Comparison of ENCODE assay signal across 18 cellular contexts in the genomic region with DNA sequence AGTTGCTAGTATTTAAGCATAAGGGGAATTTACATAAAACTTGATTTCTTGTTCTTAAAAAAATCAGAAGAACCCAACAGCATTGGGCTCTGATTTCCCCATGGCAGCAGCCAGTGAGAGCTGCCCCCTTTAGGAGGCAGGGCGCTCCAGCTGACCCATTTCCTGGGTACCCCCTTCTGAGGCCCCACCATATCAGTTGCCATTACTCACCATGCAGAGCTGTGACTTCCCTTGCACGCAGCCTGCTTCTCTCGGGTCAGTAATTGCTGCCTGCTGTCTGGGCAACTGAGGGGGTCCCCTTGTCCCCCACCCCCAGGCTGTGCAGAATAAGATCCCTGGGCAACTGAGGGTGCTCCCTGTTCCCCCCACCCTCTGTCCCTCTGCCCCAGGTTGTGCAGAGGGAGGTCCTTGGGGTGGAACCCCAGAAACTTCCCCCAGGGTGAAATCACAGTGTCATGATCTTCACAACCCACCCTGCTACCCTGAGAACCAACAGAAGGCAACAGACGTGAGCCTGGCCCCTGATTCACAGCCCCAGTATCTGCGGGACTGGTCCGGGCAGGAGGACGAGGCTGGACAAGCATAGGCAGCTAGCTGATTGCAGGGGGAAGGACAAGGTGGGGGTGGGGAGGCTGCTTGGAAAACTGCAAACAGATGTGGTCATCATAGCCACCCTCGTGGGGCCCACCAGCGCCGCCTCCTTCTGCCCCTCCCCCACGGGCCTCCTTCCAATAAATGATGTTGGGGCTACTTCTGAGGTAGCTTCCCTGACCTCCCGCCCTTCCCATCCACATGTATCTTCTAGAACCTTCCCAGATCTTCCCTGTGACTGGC. TPM values are rescaled to one million over a fixed set of nuclear protein-coding genes. Genes with fewer than 3 reads are reported as not detected.
DNase-seq lines count a peak whose midpoint lies in the region; ATAC-seq, FAIRE-seq and TF ChIP-seq lines count a peak whose summit lies in the region.
"Had no signal": no experiment of that assay in that cellular context is flagged by ENCODE, and none has a peak within 500 bp of the region (broad histone marks: within the 10 kb centered on the region; RNA-seq: fewer than 3 reads in every experiment).

No MANE protein-coding gene starts in this region.

- FAIRE-seq in HepG2 (lab: Jason Lieb, UNC), result no peak

- H3K36me3 ChIP-seq in HepG2 (replicated peaks in 1 of 2; ENCODE audit: control insufficient read depth in 1 of 2, insufficient read depth in 2 of 2, low read length in 2 of 2), result no peaks in the 10 kb centered on the region
- H3K36me3 ChIP-seq in right lobe of liver, result no peaks in the 10 kb centered on the region
- H3K36me3 ChIP-seq in aorta (ENCODE audit: control insufficient read depth in 1 of 2, insufficient read depth in 2 of 2, low read length in 1 of 2), result no peaks in the 10 kb centered on the region
- H3K36me3 ChIP-seq: colonic mucosa, left lung had no signal

- TF ChIP-seq EP300 in HepG2 (IDR thresholded peaks at IDR 0.05; ENCODE audit: low read depth in 2 of 2, low read length in 2 of 2) (no peak), HepG2 (CRISPR knock-in tag; IDR thresholded peaks at IDR 0.05; ENCODE audit: borderline replicate concordance) (no peak)

- H3K27ac ChIP-seq in HepG2 (ENCODE audit: extremely low read length, insufficient read depth, low read length), result no peak overlapping the region
- no peak overlapping the region for H3K27ac ChIP-seq in right lobe of liver
- H3K27ac ChIP-seq in aorta (ENCODE audit: low read depth in 1 of 2, low read length in 2 of 2), result no peak overlapping the region
- H3K27ac ChIP-seq: colonic mucosa, left lung had no signal

- DNase-seq in HepG2 (ENCODE audit: low spot score), result no peak
- DNase-seq in right lobe of liver, result no peak
- DNase-seq in mesothelial cell of epicardium (ENCODE audit: low spot score in 2 of 2, unreplicated experiment in 2 of 2), result no peak
- no peak for DNase-seq in aorta
- DNase-seq in AML-193 (lab: John Stamatoyannopoulos, UW), result no peak
- DNase-seq in T-helper 1 cell, result no peak
- no peak for DNase-seq in stimulated activated CD4-positive, alpha-beta T cell treated with anti-CD3 and anti-CD28 coated beads, Interleukin-2, amount 100 ng/mL, for 48 hours
- DNase-seq: activated CD8-positive, alpha-beta memory T cell treated with anti-CD3 and anti-CD28 coated beads, Interleukin-2, amount 50 U/mL, for 4 hours; colonic mucosa; DMS79 treated with DMSO at 0.1 percent for 48 hours; left lung; NCI-H1417 treated with DMSO at 0.1 percent for 48 hours; NCI-H526 treated with DMSO at 0.1 percent for 48 hours; SHP77 treated with DMSO at 0.1 percent for 48 hours had no signal

- H3K27me3 ChIP-seq in HepG2 (ENCODE audit: control insufficient read depth in 1 of 2, insufficient read depth in 2 of 2, low read length in 2 of 2) (peaks cover 8 to 29% of the 10 kb centered on the region in 2 experiments), right lobe of liver (no peaks in the 10 kb centered on the region), aorta (ENCODE audit: control insufficient read depth in 1 of 2, insufficient read depth in 2 of 2, low read length in 1 of 2) (no peaks in the 10 kb centered on the region)
- H3K27me3 ChIP-seq: colonic mucosa had no signal

- no peak overlapping the region for H3K9ac ChIP-seq in HepG2 (ENCODE audit: insufficient read depth, low read depth, low read length)

- H2AFZ ChIP-seq in HepG2 (ENCODE audit: low read length), result no peak overlapping the region

- peak overlapping the region; percentile 64 for H3K4me2 ChIP-seq in HepG2 (ENCODE audit: low read depth, low read length)

- intact Hi-C loops in HepG2 (cut with micrococcal nuclease; ENCODE audit: unreplicated experiment) (no loop called here), right lobe of liver (cut with DNase I) (no loop called here), aorta (cut with DNase I) (no loop called here)

- in situ Hi-C loops in HepG2 (cut with HindIII; ENCODE audit: extremely low pct_ligation_motif_present, low pct_unique_long_range_greater_than_20kb), result no loop called here

- H3K4me1 ChIP-seq in HepG2 (ENCODE audit: insufficient read depth, low read length) (peaks cover 41% of the 10 kb centered on the region), right lobe of liver (no peaks in the 10 kb centered on the region), aorta (ENCODE audit: control insufficient read depth in 1 of 2, insufficient read depth in 2 of 2, low read length in 2 of 2) (no peaks in the 10 kb centered on the region)
- H3K4me1 ChIP-seq: colonic mucosa, left lung had no signal

- no peaks in the 10 kb centered on the region for H3K36me3 Mint-ChIP-seq in mesothelial cell of epicardium
- H3K36me3 Mint-ChIP-seq: activated naive CD4-positive, alpha-beta T cell treated with anti-CD3 and anti-CD28 coated beads, Interleukin-2, amount 50 U/mL, for 72 hours had no signal

- no TSS peak for BruUV-seq in HepG2 (replicated peaks; lab: Mats Ljungman, UMichigan)

- CTCF ChIA-PET in HepG2 (lab: Yijun Ruan, JAX; ENCODE audit: low intra/inter-chr PET ratio, low total read pairs), result no interaction called here

- ATAC-seq in HepG2 (peak; percentile 43; the same call in 2 of the 3 replicates), right lobe of liver (no peak), esophagus mucosa (peak; percentile 62), aorta (ENCODE audit: low FRiP score) (peak; percentile 66)
- ATAC-seq: activated naive CD4-positive, alpha-beta T cell treated with anti-CD3 and anti-CD28 coated beads, Interleukin-2, amount 50 U/mL, for 72 hours; left lung had no signal

- H3K79me2 ChIP-seq in HepG2 (ENCODE audit: insufficient read depth, low read length), result no peaks in the 10 kb centered on the region

- H3K9me3 ChIP-seq in HepG2 (ENCODE audit: low read length), result no peaks in the 10 kb centered on the region
- H3K9me3 ChIP-seq in right lobe of liver, result no peaks in the 10 kb centered on the region
- H3K9me3 ChIP-seq in aorta (ENCODE audit: control insufficient read depth, low read length), result peaks cover 2% of the 10 kb centered on the region
- H3K9me3 ChIP-seq: colonic mucosa, left lung had no signal

- POLR2A ChIA-PET in HepG2 (lab: Yijun Ruan, JAX), result interaction anchor here (0.6 to 2.0 kb wide), 5 partner anchors 13 to 62 kb away, joined by 3 to 9 read pairs (median 6); a partner anchor contains a TSS

- H3K4me3 Mint-ChIP-seq in mesothelial cell of epicardium, result peak overlapping the region; percentile 25
- H3K4me3 Mint-ChIP-seq: IgD-negative memory B cell, neural crest cell had no signal

- no peak for TF ChIP-seq RAD21 in HepG2 (CRISPR knock-in tag; IDR thresholded peaks at IDR 0.05)

- peak overlapping the region; percentile 91 for H3K27ac Mint-ChIP-seq in mesothelial cell of epicardium
- H3K27ac Mint-ChIP-seq: activated naive CD4-positive, alpha-beta T cell treated with anti-CD3 and anti-CD28 coated beads, Interleukin-2, amount 50 U/mL, for 72 hours had no signal

- no peaks in the 10 kb centered on the region for H4K20me1 ChIP-seq in HepG2 (ENCODE audit: insufficient read depth, low read length)

- TF ChIP-seq CTCF in HepG2 (CRISPR knock-in tag; IDR thresholded peaks at IDR 0.05) (no peak), right lobe of liver (IDR thresholded peaks at IDR 0.05) (no peak), mesothelial cell of epicardium (IDR thresholded peaks at IDR 0.05; ENCODE audit: unreplicated experiment) (no peak)

- H3K4me1 Mint-ChIP-seq in mesothelial cell of epicardium, result peaks cover 55% of the 10 kb centered on the region

- H3K9me3 Mint-ChIP-seq in mesothelial cell of epicardium, result no peaks in the 10 kb centered on the region
- H3K9me3 Mint-ChIP-seq: activated naive CD4-positive, alpha-beta T cell treated with anti-CD3 and anti-CD28 coated beads, Interleukin-2, amount 50 U/mL, for 72 hours; neural crest cell had no signal

- 16% methylated on average over 12 of the region's 12 CpGs for WGBS in HepG2 (ENCODE audit: low lambda C conversion rate)
- WGBS in right lobe of liver (ENCODE audit: insufficient coverage, low coverage, low lambda C conversion rate, missing lambda C conversion rate), result 51% methylated on average over 9 of the region's 12 CpGs
- 41 to 43% methylated on average over 12 of the region's 12 CpGs for WGBS in aorta, 2 donors

- H3K4me3 ChIP-seq in HepG2 (replicated peaks in 1 of 3; ENCODE audit: insufficient read depth in 1 of 3, low read depth in 2 of 3, low read length in 3 of 3) (peak overlapping the region in 1 of 3 experiments; percentile 54; a peak in 2 of 6 replicates), right lobe of liver (no peak overlapping the region), aorta (ENCODE audit: low read length in 2 of 2) (no peak overlapping the region)
- H3K4me3 ChIP-seq: colonic mucosa, left lung had no signal

- no peaks in the 10 kb centered on the region for H3K27me3 Mint-ChIP-seq in mesothelial cell of epicardium (ENCODE audit: low read depth)

- TF ChIP-seq POLR2A in HepG2 (IDR thresholded peaks at IDR 0.05; ENCODE audit: insufficient read depth in 1 of 2, low read depth in 2 of 2, low read length in 2 of 2), result no peak
- no peak for TF ChIP-seq POLR2A in right lobe of liver (IDR thresholded peaks at IDR 0.05)

RNA-seq across cellular contexts. Expression of a gene that starts 12.0 kb away (rescaled TPM):
- total RNA-seq in HepG2 (2016; rRNA removed; fragmentation: Illumina TruSeq; extraction: Trizol), result 54.0 and 55.0 TPM in 2 replicates
- total RNA-seq in HepG2 (2016; cell fraction: cytosol; rRNA removed; fragmentation: Illumina TruSeq; extraction: Trizol; ENCODE audit: low read depth), result 13.5 and 14.9 TPM in 2 replicates
- 45.9 and 55.1 TPM in 2 replicates for total RNA-seq in HepG2 (2016; cell fraction: insoluble cytoplasmic fraction; rRNA removed; fragmentation: Illumina TruSeq; extraction: Trizol)
- total RNA-seq in HepG2 (2016; cell fraction: membrane; rRNA removed; fragmentation: Illumina TruSeq; extraction: Trizol), result 45.7 and 51.9 TPM in 2 replicates
- 34.9 and 36.1 TPM in 2 replicates for total RNA-seq in HepG2 (2016; cell fraction: nucleus; rRNA removed; fragmentation: Illumina TruSeq; extraction: Trizol)
- 19.0 and 21.7 TPM in 2 replicates for polyA plus RNA-seq in HepG2 (2011; rRNA removed)
- 16.2 and 20.1 TPM in 2 replicates for polyA plus RNA-seq in HepG2 (2011; cell fraction: cytosol; rRNA removed)
- 18.6 and 24.3 TPM in 2 replicates for polyA plus RNA-seq in HepG2 (2011; cell fraction: nucleus; rRNA removed)
- polyA plus RNA-seq in HepG2 (2012), result 18.4 and 22.4 TPM in 2 replicates
- polyA plus RNA-seq in HepG2 (2016; cell fraction: cytosol; fragmentation: Illumina TruSeq; extraction: Trizol; ENCODE audit: low read depth), result 11.7 and 14.2 TPM in 2 replicates
- 58.7 and 66.8 TPM in 2 replicates for polyA plus RNA-seq in HepG2 (2016; cell fraction: insoluble cytoplasmic fraction; fragmentation: Illumina TruSeq; extraction: Trizol; ENCODE audit: low read depth)
- polyA plus RNA-seq in HepG2 (2016; cell fraction: membrane; fragmentation: Illumina TruSeq; extraction: Trizol; ENCODE audit: low read depth), result 37.7 and 41.8 TPM in 2 replicates
- polyA plus RNA-seq in HepG2 (2016; cell fraction: nucleus; fragmentation: Illumina TruSeq; extraction: Trizol; ENCODE audit: insufficient read depth, low read depth), result 41.4 and 43.9 TPM in 2 replicates
- 68.4 and 91.9 TPM in 2 replicates for polyA minus RNA-seq in HepG2 (2011; rRNA and poly(A)+ RNA removed; ENCODE audit: low replicate concordance)
- polyA minus RNA-seq in HepG2 (2011; cell fraction: cytosol; rRNA and poly(A)+ RNA removed), result 25.3 and 26.4 TPM in 2 replicates
- polyA minus RNA-seq in HepG2 (2011; cell fraction: nucleus; rRNA and poly(A)+ RNA removed), result 32.3 and 36.9 TPM in 2 replicates
- 10 to 100 TPM; 27.5 to 34.9 (median 30.9) TPM for total RNA-seq in right lobe of liver
- total RNA-seq in esophagus mucosa, result 25.9 TPM
- total RNA-seq in mesothelial cell of epicardium, result 68.4 to 71.3 TPM (median 70.3 TPM) in 3 replicates
- 10 to 100 TPM; 62.8 to 73.7 TPM for total RNA-seq in aorta
- polyA plus RNA-seq in aorta, result 10 to 100 TPM; 23.6 to 23.8 TPM

Comparison
In these comparisons a context has a peak if more than half of its experiments do, and no peak if none do; other contexts are left out.
1. ATAC-seq: peak in HepG2 (single experiment), esophagus mucosa (single experiment) and aorta (single experiment); none in right lobe of liver (0 of 4).